ENCODE assay signal across 1 cellular context in the genomic region with DNA sequence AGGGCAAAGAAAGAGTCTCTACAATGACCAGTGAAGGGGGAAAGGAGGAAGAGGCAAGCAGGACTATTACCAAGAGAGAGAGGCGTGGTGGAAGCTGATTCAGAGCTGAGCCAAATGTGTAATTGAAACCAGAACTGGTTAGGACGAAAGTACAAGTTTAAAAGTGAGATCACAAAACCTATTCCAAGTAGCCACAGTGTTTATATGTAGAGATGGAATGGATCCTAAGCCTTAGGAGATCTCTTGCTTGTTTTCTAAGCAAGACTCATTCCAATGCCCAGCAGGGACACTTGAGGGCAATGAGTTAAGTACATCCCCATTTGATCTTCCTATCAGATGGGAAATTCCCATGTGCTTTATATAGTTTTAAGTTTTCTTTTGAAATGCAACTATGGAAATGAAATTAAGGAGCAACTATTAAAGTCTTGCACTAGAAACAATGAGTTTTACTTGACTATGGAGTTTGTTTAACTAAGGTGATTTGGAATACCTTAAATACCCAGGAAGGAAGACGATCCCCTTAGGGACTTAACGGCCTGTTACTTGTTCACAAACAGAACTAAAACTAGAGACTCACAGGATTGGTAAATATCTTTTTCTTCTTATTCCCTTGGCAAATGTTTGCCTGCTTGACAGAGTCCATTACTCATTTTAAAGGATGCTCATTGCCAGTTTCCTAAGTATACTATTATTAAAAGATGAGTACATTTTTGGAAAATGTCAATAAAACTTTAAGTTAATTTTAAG.
TF ChIP-seq lines count a peak whose summit lies in the region.

No MANE protein-coding gene starts in this region.

TF ChIP-seq in GM12878, 131 proteins besides CTCF, POLR2A, EP300 and RAD21 (continued from another document and continues in another):
- TF ChIP-seq, protein P1, sequence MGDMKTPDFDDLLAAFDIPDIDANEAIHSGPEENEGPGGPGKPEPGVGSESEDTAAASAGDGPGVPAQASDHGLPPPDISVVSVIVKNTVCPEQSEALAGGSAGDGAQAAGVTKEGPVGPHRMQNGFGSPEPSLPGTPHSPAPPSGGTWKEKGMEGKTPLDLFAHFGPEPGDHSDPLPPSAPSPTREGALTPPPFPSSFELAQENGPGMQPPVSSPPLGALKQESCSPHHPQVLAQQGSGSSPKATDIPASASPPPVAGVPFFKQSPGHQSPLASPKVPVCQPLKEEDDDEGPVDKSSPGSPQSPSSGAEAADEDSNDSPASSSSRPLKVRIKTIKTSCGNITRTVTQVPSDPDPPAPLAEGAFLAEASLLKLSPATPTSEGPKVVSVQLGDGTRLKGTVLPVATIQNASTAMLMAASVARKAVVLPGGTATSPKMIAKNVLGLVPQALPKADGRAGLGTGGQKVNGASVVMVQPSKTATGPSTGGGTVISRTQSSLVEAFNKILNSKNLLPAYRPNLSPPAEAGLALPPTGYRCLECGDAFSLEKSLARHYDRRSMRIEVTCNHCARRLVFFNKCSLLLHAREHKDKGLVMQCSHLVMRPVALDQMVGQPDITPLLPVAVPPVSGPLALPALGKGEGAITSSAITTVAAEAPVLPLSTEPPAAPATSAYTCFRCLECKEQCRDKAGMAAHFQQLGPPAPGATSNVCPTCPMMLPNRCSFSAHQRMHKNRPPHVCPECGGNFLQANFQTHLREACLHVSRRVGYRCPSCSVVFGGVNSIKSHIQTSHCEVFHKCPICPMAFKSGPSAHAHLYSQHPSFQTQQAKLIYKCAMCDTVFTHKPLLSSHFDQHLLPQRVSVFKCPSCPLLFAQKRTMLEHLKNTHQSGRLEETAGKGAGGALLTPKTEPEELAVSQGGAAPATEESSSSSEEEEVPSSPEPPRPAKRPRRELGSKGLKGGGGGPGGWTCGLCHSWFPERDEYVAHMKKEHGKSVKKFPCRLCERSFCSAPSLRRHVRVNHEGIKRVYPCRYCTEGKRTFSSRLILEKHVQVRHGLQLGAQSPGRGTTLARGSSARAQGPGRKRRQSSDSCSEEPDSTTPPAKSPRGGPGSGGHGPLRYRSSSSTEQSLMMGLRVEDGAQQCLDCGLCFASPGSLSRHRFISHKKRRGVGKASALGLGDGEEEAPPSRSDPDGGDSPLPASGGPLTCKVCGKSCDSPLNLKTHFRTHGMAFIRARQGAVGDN (IDR thresholded peaks at IDR 0.05): no peak
- TF ChIP-seq, protein P2, sequence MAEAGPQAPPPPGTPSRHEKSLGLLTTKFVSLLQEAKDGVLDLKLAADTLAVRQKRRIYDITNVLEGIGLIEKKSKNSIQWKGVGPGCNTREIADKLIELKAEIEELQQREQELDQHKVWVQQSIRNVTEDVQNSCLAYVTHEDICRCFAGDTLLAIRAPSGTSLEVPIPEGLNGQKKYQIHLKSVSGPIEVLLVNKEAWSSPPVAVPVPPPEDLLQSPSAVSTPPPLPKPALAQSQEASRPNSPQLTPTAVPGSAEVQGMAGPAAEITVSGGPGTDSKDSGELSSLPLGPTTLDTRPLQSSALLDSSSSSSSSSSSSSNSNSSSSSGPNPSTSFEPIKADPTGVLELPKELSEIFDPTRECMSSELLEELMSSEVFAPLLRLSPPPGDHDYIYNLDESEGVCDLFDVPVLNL (IDR thresholded peaks at IDR 0.05; ENCODE audit: low read depth, low read length): no peak
- TF ChIP-seq BCL11A (IDR thresholded peaks at IDR 0.05; ENCODE audit: low read depth, low read length) (peak; percentile 78), ZNF217 (IDR thresholded peaks at IDR 0.05) (no peak), RFX5 (IDR thresholded peaks at IDR 0.05; ENCODE audit: low read depth, low read length) (no peak), SUPT20H (IDR thresholded peaks at IDR 0.05; ENCODE audit: borderline replicate concordance, control insufficient read depth, low read depth, low read length) (no peak), SMAD5 (IDR thresholded peaks at IDR 0.05; ENCODE audit: low read depth) (no peak), RB1 (IDR thresholded peaks at IDR 0.05; ENCODE audit: borderline replicate concordance) (no peak), IKZF2 (IDR thresholded peaks at IDR 0.05) (peak; percentile 86 to 90), ZNF622 (IDR thresholded peaks at IDR 0.05) (no peak), MTA2 (IDR thresholded peaks at IDR 0.05; ENCODE audit: low read depth) (peak; percentile 76; the same call in 1 of the 2 replicates), CREB1 (IDR thresholded peaks at IDR 0.05; ENCODE audit: low read depth) (peak; percentile 60; the same call in 1 of the 2 replicates), SRF (IDR thresholded peaks at IDR 0.05; ENCODE audit: low read depth in 2 of 2, low read length in 2 of 2) (no peak), STAT1 (conservative IDR thresholded peaks at IDR 0.05) (no peak), HDAC6 (IDR thresholded peaks at IDR 0.05; ENCODE audit: unreplicated experiment) (no peak), ATF7 (IDR thresholded peaks at IDR 0.05; ENCODE audit: low read depth) (peak; percentile 77), JUND (IDR thresholded peaks at IDR 0.05; ENCODE audit: low read depth, low read length) (no peak), NFYA (IDR thresholded peaks at IDR 0.05; ENCODE audit: borderline replicate concordance, low read depth, low read length) (no peak), KAT2A (conservative IDR thresholded peaks at IDR 0.05; ENCODE audit: control insufficient read depth, low read depth, low read length) (no peak), FOXM1 (IDR thresholded peaks at IDR 0.05; ENCODE audit: low read depth, low read length) (peak; percentile 43; the same call in 1 of the 2 replicates), CHD4 (IDR thresholded peaks at IDR 0.05) (no peak), NR2C2 (IDR thresholded peaks at IDR 0.05; ENCODE audit: borderline replicate concordance, control insufficient read depth, insufficient read length, low read depth) (no peak)
- TF ChIP-seq, protein P3, sequence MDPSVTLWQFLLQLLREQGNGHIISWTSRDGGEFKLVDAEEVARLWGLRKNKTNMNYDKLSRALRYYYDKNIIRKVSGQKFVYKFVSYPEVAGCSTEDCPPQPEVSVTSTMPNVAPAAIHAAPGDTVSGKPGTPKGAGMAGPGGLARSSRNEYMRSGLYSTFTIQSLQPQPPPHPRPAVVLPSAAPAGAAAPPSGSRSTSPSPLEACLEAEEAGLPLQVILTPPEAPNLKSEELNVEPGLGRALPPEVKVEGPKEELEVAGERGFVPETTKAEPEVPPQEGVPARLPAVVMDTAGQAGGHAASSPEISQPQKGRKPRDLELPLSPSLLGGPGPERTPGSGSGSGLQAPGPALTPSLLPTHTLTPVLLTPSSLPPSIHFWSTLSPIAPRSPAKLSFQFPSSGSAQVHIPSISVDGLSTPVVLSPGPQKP (IDR thresholded peaks at IDR 0.05; ENCODE audit: low read depth, low read length): no peak
- TF ChIP-seq, protein P4, sequence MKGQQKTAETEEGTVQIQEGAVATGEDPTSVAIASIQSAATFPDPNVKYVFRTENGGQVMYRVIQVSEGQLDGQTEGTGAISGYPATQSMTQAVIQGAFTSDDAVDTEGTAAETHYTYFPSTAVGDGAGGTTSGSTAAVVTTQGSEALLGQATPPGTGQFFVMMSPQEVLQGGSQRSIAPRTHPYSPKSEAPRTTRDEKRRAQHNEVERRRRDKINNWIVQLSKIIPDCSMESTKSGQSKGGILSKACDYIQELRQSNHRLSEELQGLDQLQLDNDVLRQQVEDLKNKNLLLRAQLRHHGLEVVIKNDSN (IDR thresholded peaks at IDR 0.05; ENCODE audit: borderline replicate concordance, extremely low read length, insufficient read depth, low read depth, low read length): no peak
- TF ChIP-seq, protein P5, sequence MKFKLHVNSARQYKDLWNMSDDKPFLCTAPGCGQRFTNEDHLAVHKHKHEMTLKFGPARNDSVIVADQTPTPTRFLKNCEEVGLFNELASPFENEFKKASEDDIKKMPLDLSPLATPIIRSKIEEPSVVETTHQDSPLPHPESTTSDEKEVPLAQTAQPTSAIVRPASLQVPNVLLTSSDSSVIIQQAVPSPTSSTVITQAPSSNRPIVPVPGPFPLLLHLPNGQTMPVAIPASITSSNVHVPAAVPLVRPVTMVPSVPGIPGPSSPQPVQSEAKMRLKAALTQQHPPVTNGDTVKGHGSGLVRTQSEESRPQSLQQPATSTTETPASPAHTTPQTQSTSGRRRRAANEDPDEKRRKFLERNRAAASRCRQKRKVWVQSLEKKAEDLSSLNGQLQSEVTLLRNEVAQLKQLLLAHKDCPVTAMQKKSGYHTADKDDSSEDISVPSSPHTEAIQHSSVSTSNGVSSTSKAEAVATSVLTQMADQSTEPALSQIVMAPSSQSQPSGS (IDR thresholded peaks at IDR 0.05; ENCODE audit: low read length): peak; percentile 87
- TF ChIP-seq, protein P6, sequence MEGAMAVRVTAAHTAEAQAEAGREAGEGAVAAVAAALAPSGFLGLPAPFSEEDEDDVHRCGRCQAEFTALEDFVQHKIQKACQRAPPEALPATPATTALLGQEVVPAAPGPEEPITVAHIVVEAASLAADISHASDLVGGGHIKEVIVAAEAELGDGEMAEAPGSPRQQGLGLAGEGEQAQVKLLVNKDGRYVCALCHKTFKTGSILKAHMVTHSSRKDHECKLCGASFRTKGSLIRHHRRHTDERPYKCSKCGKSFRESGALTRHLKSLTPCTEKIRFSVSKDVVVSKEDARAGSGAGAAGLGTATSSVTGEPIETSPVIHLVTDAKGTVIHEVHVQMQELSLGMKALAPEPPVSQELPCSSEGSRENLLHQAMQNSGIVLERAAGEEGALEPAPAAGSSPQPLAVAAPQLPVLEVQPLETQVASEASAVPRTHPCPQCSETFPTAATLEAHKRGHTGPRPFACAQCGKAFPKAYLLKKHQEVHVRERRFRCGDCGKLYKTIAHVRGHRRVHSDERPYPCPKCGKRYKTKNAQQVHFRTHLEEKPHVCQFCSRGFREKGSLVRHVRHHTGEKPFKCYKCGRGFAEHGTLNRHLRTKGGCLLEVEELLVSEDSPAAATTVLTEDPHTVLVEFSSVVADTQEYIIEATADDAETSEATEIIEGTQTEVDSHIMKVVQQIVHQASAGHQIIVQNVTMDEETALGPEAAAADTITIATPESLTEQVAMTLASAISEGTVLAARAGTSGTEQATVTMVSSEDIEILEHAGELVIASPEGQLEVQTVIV (IDR thresholded peaks at IDR 0.05; ENCODE audit: borderline replicate concordance, partially characterized antibody): no peak
- TF ChIP-seq, protein P7, sequence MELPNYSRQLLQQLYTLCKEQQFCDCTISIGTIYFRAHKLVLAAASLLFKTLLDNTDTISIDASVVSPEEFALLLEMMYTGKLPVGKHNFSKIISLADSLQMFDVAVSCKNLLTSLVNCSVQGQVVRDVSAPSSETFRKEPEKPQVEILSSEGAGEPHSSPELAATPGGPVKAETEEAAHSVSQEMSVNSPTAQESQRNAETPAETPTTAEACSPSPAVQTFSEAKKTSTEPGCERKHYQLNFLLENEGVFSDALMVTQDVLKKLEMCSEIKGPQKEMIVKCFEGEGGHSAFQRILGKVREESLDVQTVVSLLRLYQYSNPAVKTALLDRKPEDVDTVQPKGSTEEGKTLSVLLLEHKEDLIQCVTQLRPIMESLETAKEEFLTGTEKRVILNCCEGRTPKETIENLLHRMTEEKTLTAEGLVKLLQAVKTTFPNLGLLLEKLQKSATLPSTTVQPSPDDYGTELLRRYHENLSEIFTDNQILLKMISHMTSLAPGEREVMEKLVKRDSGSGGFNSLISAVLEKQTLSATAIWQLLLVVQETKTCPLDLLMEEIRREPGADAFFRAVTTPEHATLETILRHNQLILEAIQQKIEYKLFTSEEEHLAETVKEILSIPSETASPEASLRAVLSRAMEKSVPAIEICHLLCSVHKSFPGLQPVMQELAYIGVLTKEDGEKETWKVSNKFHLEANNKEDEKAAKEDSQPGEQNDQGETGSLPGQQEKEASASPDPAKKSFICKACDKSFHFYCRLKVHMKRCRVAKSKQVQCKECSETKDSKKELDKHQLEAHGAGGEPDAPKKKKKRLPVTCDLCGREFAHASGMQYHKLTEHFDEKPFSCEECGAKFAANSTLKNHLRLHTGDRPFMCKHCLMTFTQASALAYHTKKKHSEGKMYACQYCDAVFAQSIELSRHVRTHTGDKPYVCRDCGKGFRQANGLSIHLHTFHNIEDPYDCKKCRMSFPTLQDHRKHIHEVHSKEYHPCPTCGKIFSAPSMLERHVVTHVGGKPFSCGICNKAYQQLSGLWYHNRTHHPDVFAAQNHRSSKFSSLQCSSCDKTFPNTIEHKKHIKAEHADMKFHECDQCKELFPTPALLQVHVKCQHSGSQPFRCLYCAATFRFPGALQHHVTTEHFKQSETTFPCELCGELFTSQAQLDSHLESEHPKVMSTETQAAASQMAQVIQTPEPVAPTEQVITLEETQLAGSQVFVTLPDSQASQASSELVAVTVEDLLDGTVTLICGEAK (IDR thresholded peaks at IDR 0.05; ENCODE audit: borderline replicate concordance): no peak
- TF ChIP-seq, protein P8, sequence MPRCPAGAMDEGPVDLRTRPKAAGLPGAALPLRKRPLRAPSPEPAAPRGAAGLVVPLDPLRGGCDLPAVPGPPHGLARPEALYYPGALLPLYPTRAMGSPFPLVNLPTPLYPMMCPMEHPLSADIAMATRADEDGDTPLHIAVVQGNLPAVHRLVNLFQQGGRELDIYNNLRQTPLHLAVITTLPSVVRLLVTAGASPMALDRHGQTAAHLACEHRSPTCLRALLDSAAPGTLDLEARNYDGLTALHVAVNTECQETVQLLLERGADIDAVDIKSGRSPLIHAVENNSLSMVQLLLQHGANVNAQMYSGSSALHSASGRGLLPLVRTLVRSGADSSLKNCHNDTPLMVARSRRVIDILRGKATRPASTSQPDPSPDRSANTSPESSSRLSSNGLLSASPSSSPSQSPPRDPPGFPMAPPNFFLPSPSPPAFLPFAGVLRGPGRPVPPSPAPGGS (IDR thresholded peaks at IDR 0.05; ENCODE audit: borderline replicate concordance, insufficient read depth, low read depth, low read length, poor library complexity, severe bottlenecking): peak; percentile 35
- TF ChIP-seq, protein P9, sequence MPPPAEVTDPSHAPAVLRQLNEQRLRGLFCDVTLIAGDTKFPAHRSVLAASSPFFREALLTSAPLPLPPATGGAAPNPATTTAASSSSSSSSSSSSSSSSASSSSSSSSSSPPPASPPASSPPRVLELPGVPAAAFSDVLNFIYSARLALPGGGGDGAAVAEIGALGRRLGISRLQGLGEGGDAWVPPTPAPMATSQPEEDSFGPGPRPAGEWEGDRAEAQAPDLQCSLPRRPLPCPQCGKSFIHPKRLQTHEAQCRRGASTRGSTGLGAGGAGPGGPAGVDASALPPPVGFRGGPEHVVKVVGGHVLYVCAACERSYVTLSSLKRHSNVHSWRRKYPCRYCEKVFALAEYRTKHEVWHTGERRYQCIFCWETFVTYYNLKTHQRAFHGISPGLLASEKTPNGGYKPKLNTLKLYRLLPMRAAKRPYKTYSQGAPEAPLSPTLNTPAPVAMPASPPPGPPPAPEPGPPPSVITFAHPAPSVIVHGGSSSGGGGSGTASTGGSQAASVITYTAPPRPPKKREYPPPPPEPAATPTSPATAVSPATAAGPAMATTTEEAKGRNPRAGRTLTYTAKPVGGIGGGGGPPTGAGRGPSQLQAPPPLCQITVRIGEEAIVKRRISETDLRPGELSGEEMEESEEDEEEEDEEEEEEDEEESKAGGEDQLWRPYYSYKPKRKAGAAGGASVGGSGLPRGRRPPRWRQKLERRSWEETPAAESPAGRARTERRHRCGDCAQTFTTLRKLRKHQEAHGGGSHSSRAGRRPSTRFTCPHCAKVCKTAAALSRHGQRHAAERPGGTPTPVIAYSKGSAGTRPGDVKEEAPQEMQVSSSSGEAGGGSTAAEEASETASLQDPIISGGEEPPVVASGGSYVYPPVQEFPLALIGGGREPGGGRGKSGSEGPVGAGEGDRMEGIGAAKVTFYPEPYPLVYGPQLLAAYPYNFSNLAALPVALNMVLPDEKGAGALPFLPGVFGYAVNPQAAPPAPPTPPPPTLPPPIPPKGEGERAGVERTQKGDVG (CRISPR knock-in tag; IDR thresholded peaks at IDR 0.05): no peak
